ENCODE assay signal across 9 cellular contexts in genomic region chr2:39513641-39514094, GRCh38.
DNase-seq lines count a peak whose midpoint lies in the region; ATAC-seq, FAIRE-seq and TF ChIP-seq lines count a peak whose summit lies in the region.
"Had no signal": no experiment of that assay in that cellular context is flagged by ENCODE, and none has a peak within 500 bp of the region (broad histone marks: within the 10 kb centered on the region; RNA-seq: fewer than 3 reads in every experiment).

No MANE protein-coding gene starts in this region.

- in situ Hi-C loops in HepG2 (cut with HindIII; ENCODE audit: extremely low pct_ligation_motif_present, low pct_unique_long_range_greater_than_20kb): loop anchor here (5.0 kb wide), 1 partner anchor 204 kb away; no protein-coding TSS in a partner anchor

- TF ChIP-seq POLR2A in breast epithelium (IDR thresholded peaks at IDR 0.05): no peak
- TF ChIP-seq POLR2A in HepG2 (IDR thresholded peaks at IDR 0.05; ENCODE audit: insufficient read depth in 1 of 2, low read depth in 2 of 2, low read length in 2 of 2): no peak

- H3K27me3 ChIP-seq in breast epithelium: no peaks in the 10 kb centered on the region
- no peaks in the 10 kb centered on the region for H3K27me3 ChIP-seq in HepG2 (ENCODE audit: control insufficient read depth in 1 of 2, insufficient read depth in 2 of 2, low read length in 2 of 2)
- no peaks in the 10 kb centered on the region for H3K27me3 ChIP-seq in CD4-positive, alpha-beta memory T cell (ENCODE audit: insufficient read depth, low read length)
- H3K27me3 ChIP-seq: neutrophil had no signal

- peak; percentile 72 for TF ChIP-seq RAD21 in HepG2 (CRISPR knock-in tag; IDR thresholded peaks at IDR 0.05)

- TF ChIP-seq EP300 in HepG2 (IDR thresholded peaks at IDR 0.05; ENCODE audit: low read depth in 2 of 2, low read length in 2 of 2) (peak in 1 of 2 experiments; percentile 35; a peak in 1 of 4 replicates), HepG2 (CRISPR knock-in tag; IDR thresholded peaks at IDR 0.05; ENCODE audit: borderline replicate concordance) (no peak)

- intact Hi-C loops in breast epithelium (cut with DNase I; ENCODE audit: low total_unique reads): no loop called here
- intact Hi-C loops in HepG2 (cut with micrococcal nuclease; ENCODE audit: unreplicated experiment): loop anchor here (1.0 to 10.0 kb wide), 3 partner anchors 77 to 217 kb away; partner anchors contain the start of gene MAP4K3
- intact Hi-C loops in CD4-positive, alpha-beta memory T cell (cut with micrococcal nuclease): no loop called here

- H3K36me3 ChIP-seq in breast epithelium (no peaks in the 10 kb centered on the region), HepG2 (replicated peaks in 1 of 2; ENCODE audit: control insufficient read depth in 1 of 2, insufficient read depth in 2 of 2, low read length in 2 of 2) (0 out of 5 replicates have a peak, but pooled peaks cover 0 to 2% of the 10 kb centered on the region in 2 experiments)
- H3K36me3 ChIP-seq in CD4-positive, alpha-beta memory T cell (ENCODE audit: insufficient read depth, low read length): no peaks in the 10 kb centered on the region
- H3K36me3 ChIP-seq: neutrophil had no signal

- peak in 2 of 3 donors; percentile 23 to 44 for TF ChIP-seq CTCF in breast epithelium (IDR thresholded peaks at IDR 0.05)
- peak; percentile 85 for TF ChIP-seq CTCF in HepG2 (CRISPR knock-in tag; IDR thresholded peaks at IDR 0.05)

- H3K4me3 ChIP-seq in breast epithelium (no peak overlapping the region), HepG2 (replicated peaks in 1 of 3; ENCODE audit: insufficient read depth in 1 of 3, low read depth in 2 of 3, low read length in 3 of 3) (no peak overlapping the region)
- no peak overlapping the region for H3K4me3 ChIP-seq in CD4-positive, alpha-beta memory T cell (ENCODE audit: low read length in 2 of 2)

- peaks cover 2 to 9% (median 6%) of the 10 kb centered on the region in 4 donors for H3K4me1 Mint-ChIP-seq in CD4-positive, alpha-beta memory T cell

- no peaks in the 10 kb centered on the region for H3K27me3 Mint-ChIP-seq in CD4-positive, alpha-beta memory T cell

- H3K36me3 Mint-ChIP-seq in CD4-positive, alpha-beta memory T cell: no peaks in the 10 kb centered on the region

- no peaks in the 10 kb centered on the region for H3K9me3 Mint-ChIP-seq in CD4-positive, alpha-beta memory T cell

- no peak overlapping the region for H3K9ac ChIP-seq in HepG2 (ENCODE audit: insufficient read depth, low read depth, low read length)

- no peak overlapping the region for H3K4me3 Mint-ChIP-seq in CD4-positive, alpha-beta memory T cell

- peak; percentile 18 for FAIRE-seq in HepG2 (lab: Jason Lieb, UNC)

- H3K9me3 ChIP-seq in breast epithelium: no peaks in the 10 kb centered on the region
- H3K9me3 ChIP-seq in HepG2 (ENCODE audit: low read length): no peaks in the 10 kb centered on the region
- H3K9me3 ChIP-seq in CD4-positive, alpha-beta memory T cell (ENCODE audit: control insufficient read depth in 1 of 2, low read length in 2 of 2): no peaks in the 10 kb centered on the region
- H3K9me3 ChIP-seq: neutrophil had no signal

- no peak overlapping the region for H2AFZ ChIP-seq in HepG2 (ENCODE audit: low read length)

- H3K4me1 ChIP-seq in breast epithelium (peaks cover 0 to 11% of the 10 kb centered on the region in 2 donors), HepG2 (ENCODE audit: insufficient read depth, low read length) (peaks cover 94% of the 10 kb centered on the region)
- H3K4me1 ChIP-seq in CD4-positive, alpha-beta memory T cell (ENCODE audit: insufficient read depth, low read length): no peaks in the 10 kb centered on the region

- WGBS in HepG2 (ENCODE audit: low lambda C conversion rate): 40% methylated on average over 2 of the region's 2 CpGs

- peaks cover 2% of the 10 kb centered on the region for H3K79me2 ChIP-seq in HepG2 (ENCODE audit: insufficient read depth, low read length)

- H3K27ac ChIP-seq in breast epithelium: peak overlapping the region in 1 of 2 donors; percentile 41
- H3K27ac ChIP-seq in HepG2 (ENCODE audit: extremely low read length, insufficient read depth, low read length): peak overlapping the region; percentile 92
- H3K27ac ChIP-seq in CD4-positive, alpha-beta memory T cell (ENCODE audit: low read depth, low read length): no peak overlapping the region
- H3K27ac ChIP-seq: neutrophil had no signal

- ATAC-seq in GM21390 (IDR thresholded peaks at IDR 0.05; ENCODE audit: unreplicated experiment) (peak; percentile 90), SK-N-SH treated with all-trans-retinoic acid at 6 μM for 48 hours (peak; percentile 98), HepG2 (0 out of 3 replicates have a peak, but pooled peaks have one; percentile 4)

- H4K20me1 ChIP-seq in HepG2 (ENCODE audit: insufficient read depth, low read length): no peaks in the 10 kb centered on the region

- POLR2A ChIA-PET in HepG2 (lab: Yijun Ruan, JAX): no interaction called here
- POLR2A ChIA-PET in CD4-positive, alpha-beta memory T cell (lab: Charles Lee; ENCODE audit: partially characterized antibody): no interaction called here

- DNase-seq in GM04503 (ENCODE audit: low read depth) (peak; percentile 89), HPDE6-E6E7 (ENCODE audit: extremely low spot score) (peak; percentile 78), breast epithelium (ENCODE audit: low spot score in 2 of 2) (no peak), HepG2 (ENCODE audit: low spot score) (peak; percentile 83)
- DNase-seq in stimulated activated CD8-positive, alpha-beta memory T cell treated with anti-CD3 and anti-CD28 coated beads, Interleukin-12 subunit alpha, Interleukin-12 subunit beta, amount 100 ng/mL, for 24 hours (ENCODE audit: extremely low read depth): peak; percentile 46
- no peak for DNase-seq in CD4-positive, alpha-beta memory T cell

- H3K4me2 ChIP-seq in HepG2 (ENCODE audit: low read depth, low read length): peak overlapping the region; percentile 4; the same call in 1 of the 2 replicates

- CTCF ChIA-PET in HepG2 (lab: Yijun Ruan, JAX; ENCODE audit: low intra/inter-chr PET ratio, low total read pairs): interaction anchor here (1.1 to 3.2 kb wide), 3 partner anchors 11 to 216 kb away, joined by 3 to 23 read pairs (median 5); no protein-coding TSS in a partner anchor
- CTCF ChIA-PET in CD4-positive, alpha-beta memory T cell (lab: Charles Lee; ENCODE audit: partially characterized antibody): no interaction called here

- no peak overlapping the region for H3K27ac Mint-ChIP-seq in CD4-positive, alpha-beta memory T cell

- no TSS peak for BruUV-seq in HepG2 (replicated peaks; lab: Mats Ljungman, UMichigan)

TF ChIP-seq in SK-N-SH treated with all-trans-retinoic acid at 6 μM for 48 hours, 23 proteins besides CTCF, POLR2A, EP300 and RAD21:
- no peak for TF ChIP-seq OSR1 (CRISPR knock-in tag; IDR thresholded peaks at IDR 0.05)
- TF ChIP-seq PATZ1 (CRISPR knock-in tag; IDR thresholded peaks at IDR 0.05; ENCODE audit: borderline replicate concordance): peak; percentile 31; the same call in 1 of the 2 replicates

TF ChIP-seq in HepG2, 621 proteins besides CTCF, POLR2A, EP300 and RAD21 (continues in another document):
- TF ChIP-seq ATM (IDR thresholded peaks at IDR 0.05; ENCODE audit: borderline replicate concordance) (no peak), TFE3 (CRISPR knock-in tag; IDR thresholded peaks at IDR 0.05) (no peak), FLYWCH1 (CRISPR knock-in tag; IDR thresholded peaks at IDR 0.05) (no peak), ZSCAN21 (CRISPR knock-in tag; IDR thresholded peaks at IDR 0.05; ENCODE audit: borderline replicate concordance) (0 out of 2 replicates have a peak, but pooled peaks have one; percentile 23), ZNF468 (CRISPR knock-in tag; IDR thresholded peaks at IDR 0.05) (no peak), IRX3 (CRISPR knock-in tag; IDR thresholded peaks at IDR 0.05; ENCODE audit: borderline replicate concordance, low read depth) (no peak), ZSCAN30 (CRISPR knock-in tag; IDR thresholded peaks at IDR 0.05) (no peak), NR2F1 (CRISPR knock-in tag; IDR thresholded peaks at IDR 0.05) (no peak), NCOA1 (CRISPR knock-in tag; IDR thresholded peaks at IDR 0.05) (no peak), ATF4 (CRISPR knock-in tag; IDR thresholded peaks at IDR 0.05) (peak in 1 of 2 experiments; percentile 31; a peak in 1 of 4 replicates), ZFP36 (IDR thresholded peaks at IDR 0.05; ENCODE audit: borderline replicate concordance, low read depth, low read length, partially characterized antibody) (no peak)

Comparison
In these comparisons a context has a peak if more than half of its experiments do, and no peak if none do; other contexts are left out.
1. DNase-seq: peak in GM04503 (single experiment), HPDE6-E6E7 (single experiment), HepG2 (single experiment) and stimulated activated CD8-positive, alpha-beta memory T cell treated with anti-CD3 and anti-CD28 coated beads, Interleukin-12 subunit alpha, Interleukin-12 subunit beta, amount 100 ng/mL, for 24 hours (single experiment); none in breast epithelium (0 of 2) and CD4-positive, alpha-beta memory T cell (0 of 5).
2. ATAC-seq: peak in every context shown above with its lines; median percentile 98 in SK-N-SH treated with all-trans-retinoic acid at 6 μM for 48 hours; 90 in GM21390; 4 in HepG2.